9 cellular contexts compared by ENCODE assay signal in genomic region chr6:149335924-149336323, GRCh38. TPM values are rescaled to one million over a fixed set of nuclear protein-coding genes. Genes with fewer than 3 reads are reported as not detected.
DNase-seq lines count a peak whose midpoint lies in the region; ATAC-seq and TF ChIP-seq lines count a peak whose summit lies in the region.
"Had no signal": no experiment of that assay in that cellular context is flagged by ENCODE, and none has a peak within 500 bp of the region (broad histone marks: within the 10 kb centered on the region; RNA-seq: fewer than 3 reads in every experiment).

No MANE protein-coding gene starts in this region.

- H3K9ac ChIP-seq in SK-N-SH = no peak overlapping the region
- H3K9ac ChIP-seq: KMS-11 had no signal

- intact Hi-C loops in transverse colon (cut with DNase I; ENCODE audit: low total_unique reads) (no loop called here), uterus (cut with DNase I; ENCODE audit: low total_unique reads) (no loop called here)

- TF ChIP-seq RAD21 in SK-N-SH (IDR thresholded peaks at IDR 0.05; ENCODE audit: low read length) = no peak

- no peak for TF ChIP-seq CTCF in SK-N-SH (IDR thresholded peaks at IDR 0.05)
- TF ChIP-seq CTCF in transverse colon (IDR thresholded peaks at IDR 0.05) = no peak
- no peak for TF ChIP-seq CTCF in uterus (IDR thresholded peaks at IDR 0.05)

- POLR2A ChIA-PET in SK-N-SH (lab: Yijun Ruan, JAX) = no interaction called here

- no peak overlapping the region for H3K4me3 ChIP-seq in SK-N-SH (ENCODE audit: low read depth in 2 of 2, low read length in 1 of 2)
- no peak overlapping the region for H3K4me3 ChIP-seq in transverse colon
- no peak overlapping the region for H3K4me3 ChIP-seq in uterus

- H3K4me1 ChIP-seq in SK-N-SH (ENCODE audit: control insufficient read depth in 1 of 2, insufficient read depth in 2 of 2, low read depth in 1 of 2, low read length in 1 of 2) = peaks cover 22 to 37% of the 10 kb centered on the region in 2 experiments
- H3K4me1 ChIP-seq in transverse colon = peaks cover 24 to 81% (median 56%) of the 10 kb centered on the region in 4 donors
- H3K4me1 ChIP-seq in uterus = peaks cover 10% of the 10 kb centered on the region in 2 donors

- DNase-seq in SK-N-SH (no peak), epithelial cell of prostate (ENCODE audit: low read depth, low spot score) (peak; percentile 83), NCI-H524 (lab: John Stamatoyannopoulos, UW) (no peak), transverse colon (no peak), DMS79 (lab: John Stamatoyannopoulos, UW) (no peak), uterus (no peak)
- peak; percentile 77 for DNase-seq in stimulated activated CD4-positive, alpha-beta T cell treated with anti-CD3 and anti-CD28 coated beads, Interleukin-1b, Interleukin-23, amount 100 ng/mL, for 48 hours

- TF ChIP-seq EP300 in SK-N-SH (IDR thresholded peaks at IDR 0.05; ENCODE audit: borderline replicate concordance in 1 of 2, low read depth in 1 of 2, low read length in 1 of 2) (0 out of 4 replicates have a peak, but pooled peaks of 1 of the 2 experiments have one; percentile 18), transverse colon (IDR thresholded peaks at IDR 0.05; ENCODE audit: low read depth) (no peak)

- 21% methylated on average over 2 of the region's 2 CpGs for WGBS in SK-N-SH (ENCODE audit: low lambda C conversion rate)
- WGBS in transverse colon (ENCODE audit: low coverage in 1 of 2), 2 donors = 19 to 27% methylated on average over 2 of the region's 2 CpGs

- ATAC-seq in GM21390 (IDR thresholded peaks at IDR 0.05; ENCODE audit: unreplicated experiment) = peak; percentile 43

- TF ChIP-seq POLR2A in transverse colon (IDR thresholded peaks at IDR 0.05) = no peak
- no peak for TF ChIP-seq POLR2A in uterus (IDR thresholded peaks at IDR 0.05)

- H3K79me2 ChIP-seq in SK-N-SH (ENCODE audit: insufficient read depth) = peaks cover 100% of the 10 kb centered on the region

- no peaks in the 10 kb centered on the region for H3K9me2 ChIP-seq in SK-N-SH

- H4K20me1 ChIP-seq in SK-N-SH (ENCODE audit: insufficient read depth) = peaks cover 89% of the 10 kb centered on the region

- in situ Hi-C loops in transverse colon (cut with MboI; ENCODE audit: low pct_ligation_motif_present in 1 of 4, low pct_unique_long_range_greater_than_20kb in 1 of 4, low sequenced_read_pairs in 3 of 4) = no loop called here

- H3F3A ChIP-seq in SK-N-SH (replicated peaks; ENCODE audit: insufficient read depth) = peaks cover 17% of the 10 kb centered on the region

- H3K27me3 ChIP-seq in SK-N-SH (ENCODE audit: insufficient read depth) = no peaks in the 10 kb centered on the region
- H3K27me3 ChIP-seq in transverse colon = no peaks in the 10 kb centered on the region
- H3K27me3 ChIP-seq in uterus = no peaks in the 10 kb centered on the region

- H2AFZ ChIP-seq in SK-N-SH (ENCODE audit: low read depth) = no peak overlapping the region

- H3K27ac ChIP-seq in SK-N-SH (ENCODE audit: low read depth in 2 of 2, low read length in 1 of 2) (peak overlapping the region; percentile 70 to 91), epithelial cell of prostate (peak overlapping the region; percentile 93), transverse colon (no peak overlapping the region), uterus (peak overlapping the region in 1 of 2 donors; percentile 22)
- H3K27ac ChIP-seq: KMS-11 had no signal

- H3K9me3 ChIP-seq in SK-N-SH (no peaks in the 10 kb centered on the region), transverse colon (no peaks in the 10 kb centered on the region), uterus (no peaks in the 10 kb centered on the region)

- H3K36me3 ChIP-seq in SK-N-SH (replicated peaks in 1 of 2; ENCODE audit: control insufficient read depth in 1 of 2, insufficient read depth in 2 of 2, low read length in 1 of 2) (no peaks in the 10 kb centered on the region), transverse colon (no peaks in the 10 kb centered on the region), uterus (no peaks in the 10 kb centered on the region)

- H3K4me2 ChIP-seq in SK-N-SH = 0 out of 2 replicates have a peak overlapping the region, but pooled peaks have one; percentile 41
- H3K4me2 ChIP-seq: KMS-11 had no signal

- CTCF ChIA-PET in SK-N-SH (lab: Yijun Ruan, JAX) = interaction anchor here (1.3 kb wide), 1 partner anchor 11 kb away, joined by 4 read pairs; no protein-coding TSS in a partner anchor

TF ChIP-seq in SK-N-SH, 30 proteins besides CTCF, POLR2A, EP300 and RAD21:
- TF ChIP-seq NRF1 (IDR thresholded peaks at IDR 0.05; ENCODE audit: low read depth, low read length) (no peak), JUND (IDR thresholded peaks at IDR 0.05) (0 out of 2 replicates have a peak, but pooled peaks have one; percentile 28), FOSL2 (IDR thresholded peaks at IDR 0.05; ENCODE audit: borderline replicate concordance, low read depth) (peak; percentile 64; the same call in 1 of the 2 replicates), PBX3 (IDR thresholded peaks at IDR 0.05) (peak; percentile 75), NFIC (IDR thresholded peaks at IDR 0.05; ENCODE audit: borderline replicate concordance) (peak; percentile 43; the same call in 1 of the 2 replicates), TCF12 (IDR thresholded peaks at IDR 0.05) (peak; percentile 46), YY1 (IDR thresholded peaks at IDR 0.05; ENCODE audit: low read depth) (no peak), TEAD4 (IDR thresholded peaks at IDR 0.05; ENCODE audit: borderline replicate concordance, insufficient read depth) (no peak)

RNA-seq across cellular contexts. Expression of gene TAB2, which starts 18.4 kb away (rescaled TPM):
- polyA plus RNA-seq in SK-N-SH (2012; rRNA removed) = 24.4 and 29.5 TPM in 2 replicates
- 33.1 and 35.7 TPM in 2 replicates for polyA plus RNA-seq in SK-N-SH (2012; cell fraction: cytosol; rRNA removed)
- 10.1 and 20.2 TPM in 2 replicates for polyA plus RNA-seq in SK-N-SH (2012; cell fraction: nucleus; rRNA removed)
- total RNA-seq in transverse colon (10 to 100 TPM; 43.6 to 89.9 (median 64.7) TPM), uterus (10 to 100 TPM; 24.1 to 93.6 (median 51.7) TPM)

Comparison
In these comparisons a context has a peak if more than half of its experiments do, and no peak if none do; other contexts are left out.
1. DNase-seq: peak in epithelial cell of prostate (single experiment) and stimulated activated CD4-positive, alpha-beta T cell treated with anti-CD3 and anti-CD28 coated beads, Interleukin-1b, Interleukin-23, amount 100 ng/mL, for 48 hours (single experiment); none in SK-N-SH (single experiment), NCI-H524 (0 of 2), transverse colon (single experiment), DMS79 (single experiment) and uterus (0 of 2).
2. H3K27ac ChIP-seq: peak in SK-N-SH (2 of 2) and epithelial cell of prostate (single experiment); none in transverse colon (0 of 4).